In the genomic region with DNA sequence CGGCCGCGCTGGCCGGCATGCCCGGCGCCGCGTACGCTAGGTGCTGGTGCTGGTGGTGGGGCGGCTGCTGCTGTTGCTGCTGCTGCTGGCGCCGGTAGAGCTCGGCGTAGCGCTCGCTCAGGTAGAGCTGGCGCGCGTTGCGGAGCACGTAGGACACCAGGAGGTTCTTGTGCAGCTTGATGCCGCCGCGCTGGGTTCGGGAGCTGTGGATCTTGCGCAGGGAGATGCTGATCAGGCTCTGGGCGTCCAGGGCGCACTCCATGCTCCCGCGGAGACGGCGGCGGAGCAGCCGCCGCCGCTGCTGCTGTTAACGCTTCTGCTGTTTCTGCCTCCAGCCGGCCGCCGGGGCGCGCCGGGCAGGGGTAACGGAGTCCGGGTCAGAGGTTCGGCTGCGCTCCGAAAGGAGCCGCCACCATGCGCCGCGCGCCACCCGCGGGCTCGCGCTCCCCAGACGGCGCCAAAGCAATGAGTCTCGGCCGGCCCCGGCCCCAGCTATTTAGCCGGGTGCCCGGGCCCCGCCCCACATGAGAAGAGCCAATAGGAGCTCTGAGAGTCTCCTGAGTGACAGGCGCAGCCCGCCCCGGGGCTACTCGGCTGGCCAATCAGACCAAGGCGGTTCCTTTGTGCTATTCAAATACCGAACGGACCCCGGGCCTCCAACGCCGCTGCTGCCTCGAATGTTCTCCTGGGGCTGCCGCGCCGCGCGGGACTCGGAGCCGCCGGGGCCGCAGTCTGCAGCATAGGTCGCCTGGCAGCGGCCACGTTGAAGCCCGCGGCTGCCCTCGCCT, we compare ENCODE assay signal across 1 cellular context.
A peak's percentile ranks its signal among the peaks of the same experiment; 100 is the strongest.
TF ChIP-seq lines count a peak whose summit lies in the region.

A gene (minus strand): TSS at position 471 of the 788 bp plus-strand sequence. CDS start 209 bp downstream, at position 262.

TF ChIP-seq in HepG2, 621 proteins besides CTCF, POLR2A, EP300 and RAD21 (continued from another document and continues in another):
- TF ChIP-seq ZNF777 (CRISPR knock-in tag; IDR thresholded peaks at IDR 0.05): peak; percentile 80; the same call in 1 of the 2 replicates
- no peak for TF ChIP-seq ATAD3A (CRISPR knock-in tag; IDR thresholded peaks at IDR 0.05)
- TF ChIP-seq AGO1 (IDR thresholded peaks at IDR 0.05; ENCODE audit: low read depth, low read length, poor library complexity, severe bottlenecking): peak; percentile 51
- TF ChIP-seq AHR (CRISPR knock-in tag; IDR thresholded peaks at IDR 0.05): 0 out of 2 replicates have a peak, but pooled peaks have one; percentile 41
- TF ChIP-seq SOX5 (CRISPR knock-in tag; IDR thresholded peaks at IDR 0.05; ENCODE audit: borderline replicate concordance): 0 out of 2 replicates have a peak, but pooled peaks have one; percentile 9
- TF ChIP-seq PCBP1 (IDR thresholded peaks at IDR 0.05; ENCODE audit: borderline replicate concordance, low read depth, low read length): no peak
- peak; percentile 82 for TF ChIP-seq TCF7 (IDR thresholded peaks at IDR 0.05; ENCODE audit: low read depth)
- TF ChIP-seq IKZF1 (IDR thresholded peaks at IDR 0.05): no peak
- TF ChIP-seq ZNF484 (CRISPR knock-in tag; IDR thresholded peaks at IDR 0.05; ENCODE audit: borderline replicate concordance, low read depth): no peak
- TF ChIP-seq, protein P1, sequence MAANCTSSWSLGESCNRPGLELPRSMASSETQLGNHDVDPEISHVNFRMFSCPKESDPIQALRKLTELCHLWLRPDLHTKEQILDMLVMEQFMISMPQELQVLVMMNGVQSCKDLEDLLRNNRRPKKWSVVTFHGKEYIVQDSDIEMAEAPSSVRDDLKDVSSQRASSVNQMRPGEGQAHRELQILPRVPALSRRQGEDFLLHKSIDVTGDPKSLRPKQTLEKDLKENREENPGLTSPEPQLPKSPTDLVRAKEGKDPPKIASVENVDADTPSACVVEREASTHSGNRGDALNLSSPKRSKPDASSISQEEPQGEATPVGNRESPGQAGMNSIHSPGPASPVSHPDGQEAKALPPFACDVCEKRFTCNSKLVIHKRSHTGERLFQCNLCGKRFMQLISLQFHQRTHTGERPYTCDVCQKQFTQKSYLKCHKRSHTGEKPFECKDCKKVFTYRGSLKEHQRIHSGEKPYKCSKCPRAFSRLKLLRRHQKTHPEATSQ (CRISPR knock-in tag; IDR thresholded peaks at IDR 0.05; ENCODE audit: borderline replicate concordance): peak; percentile 76; the same call in 1 of the 2 replicates
- peak; percentile 81 for TF ChIP-seq ISL2 (CRISPR knock-in tag; IDR thresholded peaks at IDR 0.05)
- TF ChIP-seq, protein P2, sequence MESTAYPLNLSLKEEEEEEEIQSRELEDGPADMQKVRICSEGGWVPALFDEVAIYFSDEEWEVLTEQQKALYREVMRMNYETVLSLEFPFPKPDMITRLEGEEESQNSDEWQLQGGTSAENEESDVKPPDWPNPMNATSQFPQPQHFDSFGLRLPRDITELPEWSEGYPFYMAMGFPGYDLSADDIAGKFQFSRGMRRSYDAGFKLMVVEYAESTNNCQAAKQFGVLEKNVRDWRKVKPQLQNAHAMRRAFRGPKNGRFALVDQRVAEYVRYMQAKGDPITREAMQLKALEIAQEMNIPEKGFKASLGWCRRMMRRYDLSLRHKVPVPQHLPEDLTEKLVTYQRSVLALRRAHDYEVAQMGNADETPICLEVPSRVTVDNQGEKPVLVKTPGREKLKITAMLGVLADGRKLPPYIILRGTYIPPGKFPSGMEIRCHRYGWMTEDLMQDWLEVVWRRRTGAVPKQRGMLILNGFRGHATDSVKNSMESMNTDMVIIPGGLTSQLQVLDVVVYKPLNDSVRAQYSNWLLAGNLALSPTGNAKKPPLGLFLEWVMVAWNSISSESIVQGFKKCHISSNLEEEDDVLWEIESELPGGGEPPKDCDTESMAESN (CRISPR knock-in tag; conservative IDR thresholded peaks at IDR 0.05): peak; percentile 67; the same call in 1 of the 2 replicates
- TF ChIP-seq, protein P3, sequence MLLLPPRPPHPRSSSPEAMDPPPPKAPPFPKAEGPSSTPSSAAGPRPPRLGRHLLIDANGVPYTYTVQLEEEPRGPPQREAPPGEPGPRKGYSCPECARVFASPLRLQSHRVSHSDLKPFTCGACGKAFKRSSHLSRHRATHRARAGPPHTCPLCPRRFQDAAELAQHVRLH (CRISPR knock-in tag; IDR thresholded peaks at IDR 0.05; ENCODE audit: borderline replicate concordance, low read depth): no peak
- peak; percentile 89 for TF ChIP-seq TMF1 (CRISPR knock-in tag; IDR thresholded peaks at IDR 0.05; ENCODE audit: low read depth)
- TF ChIP-seq, protein P4, sequence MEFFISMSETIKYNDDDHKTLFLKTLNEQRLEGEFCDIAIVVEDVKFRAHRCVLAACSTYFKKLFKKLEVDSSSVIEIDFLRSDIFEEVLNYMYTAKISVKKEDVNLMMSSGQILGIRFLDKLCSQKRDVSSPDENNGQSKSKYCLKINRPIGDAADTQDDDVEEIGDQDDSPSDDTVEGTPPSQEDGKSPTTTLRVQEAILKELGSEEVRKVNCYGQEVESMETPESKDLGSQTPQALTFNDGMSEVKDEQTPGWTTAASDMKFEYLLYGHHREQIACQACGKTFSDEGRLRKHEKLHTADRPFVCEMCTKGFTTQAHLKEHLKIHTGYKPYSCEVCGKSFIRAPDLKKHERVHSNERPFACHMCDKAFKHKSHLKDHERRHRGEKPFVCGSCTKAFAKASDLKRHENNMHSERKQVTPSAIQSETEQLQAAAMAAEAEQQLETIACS (CRISPR knock-in tag; IDR thresholded peaks at IDR 0.05): peak; percentile 71
- peak; percentile 85 for TF ChIP-seq RBM39 (IDR thresholded peaks at IDR 0.05; ENCODE audit: low read depth, low read length, poor library complexity, severe bottlenecking)
- TF ChIP-seq ZBTB20 (CRISPR knock-in tag; IDR thresholded peaks at IDR 0.05; ENCODE audit: borderline replicate concordance, low read depth): 0 out of 2 replicates have a peak, but pooled peaks have one; percentile 38
- peak; percentile 11; the same call in 1 of the 2 replicates for TF ChIP-seq ETV5 (CRISPR knock-in tag; IDR thresholded peaks at IDR 0.05; ENCODE audit: borderline replicate concordance)
- TF ChIP-seq, protein P5, sequence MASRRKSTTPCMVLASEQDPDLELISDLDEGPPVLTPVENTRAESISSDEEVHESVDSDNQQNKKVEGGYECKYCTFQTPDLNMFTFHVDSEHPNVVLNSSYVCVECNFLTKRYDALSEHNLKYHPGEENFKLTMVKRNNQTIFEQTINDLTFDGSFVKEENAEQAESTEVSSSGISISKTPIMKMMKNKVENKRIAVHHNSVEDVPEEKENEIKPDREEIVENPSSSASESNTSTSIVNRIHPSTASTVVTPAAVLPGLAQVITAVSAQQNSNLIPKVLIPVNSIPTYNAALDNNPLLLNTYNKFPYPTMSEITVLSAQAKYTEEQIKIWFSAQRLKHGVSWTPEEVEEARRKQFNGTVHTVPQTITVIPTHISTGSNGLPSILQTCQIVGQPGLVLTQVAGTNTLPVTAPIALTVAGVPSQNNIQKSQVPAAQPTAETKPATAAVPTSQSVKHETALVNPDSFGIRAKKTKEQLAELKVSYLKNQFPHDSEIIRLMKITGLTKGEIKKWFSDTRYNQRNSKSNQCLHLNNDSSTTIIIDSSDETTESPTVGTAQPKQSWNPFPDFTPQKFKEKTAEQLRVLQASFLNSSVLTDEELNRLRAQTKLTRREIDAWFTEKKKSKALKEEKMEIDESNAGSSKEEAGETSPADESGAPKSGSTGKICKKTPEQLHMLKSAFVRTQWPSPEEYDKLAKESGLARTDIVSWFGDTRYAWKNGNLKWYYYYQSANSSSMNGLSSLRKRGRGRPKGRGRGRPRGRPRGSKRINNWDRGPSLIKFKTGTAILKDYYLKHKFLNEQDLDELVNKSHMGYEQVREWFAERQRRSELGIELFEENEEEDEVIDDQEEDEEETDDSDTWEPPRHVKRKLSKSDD (CRISPR knock-in tag; IDR thresholded peaks at IDR 0.05; ENCODE audit: low read depth): no peak
- TF ChIP-seq, protein P6, sequence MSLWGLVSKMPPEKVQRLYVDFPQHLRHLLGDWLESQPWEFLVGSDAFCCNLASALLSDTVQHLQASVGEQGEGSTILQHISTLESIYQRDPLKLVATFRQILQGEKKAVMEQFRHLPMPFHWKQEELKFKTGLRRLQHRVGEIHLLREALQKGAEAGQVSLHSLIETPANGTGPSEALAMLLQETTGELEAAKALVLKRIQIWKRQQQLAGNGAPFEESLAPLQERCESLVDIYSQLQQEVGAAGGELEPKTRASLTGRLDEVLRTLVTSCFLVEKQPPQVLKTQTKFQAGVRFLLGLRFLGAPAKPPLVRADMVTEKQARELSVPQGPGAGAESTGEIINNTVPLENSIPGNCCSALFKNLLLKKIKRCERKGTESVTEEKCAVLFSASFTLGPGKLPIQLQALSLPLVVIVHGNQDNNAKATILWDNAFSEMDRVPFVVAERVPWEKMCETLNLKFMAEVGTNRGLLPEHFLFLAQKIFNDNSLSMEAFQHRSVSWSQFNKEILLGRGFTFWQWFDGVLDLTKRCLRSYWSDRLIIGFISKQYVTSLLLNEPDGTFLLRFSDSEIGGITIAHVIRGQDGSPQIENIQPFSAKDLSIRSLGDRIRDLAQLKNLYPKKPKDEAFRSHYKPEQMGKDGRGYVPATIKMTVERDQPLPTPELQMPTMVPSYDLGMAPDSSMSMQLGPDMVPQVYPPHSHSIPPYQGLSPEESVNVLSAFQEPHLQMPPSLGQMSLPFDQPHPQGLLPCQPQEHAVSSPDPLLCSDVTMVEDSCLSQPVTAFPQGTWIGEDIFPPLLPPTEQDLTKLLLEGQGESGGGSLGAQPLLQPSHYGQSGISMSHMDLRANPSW (CRISPR knock-in tag; IDR thresholded peaks at IDR 0.05; ENCODE audit: borderline replicate concordance): no peak; the same call in 1 of the 2 replicates
- TF ChIP-seq, protein P7, sequence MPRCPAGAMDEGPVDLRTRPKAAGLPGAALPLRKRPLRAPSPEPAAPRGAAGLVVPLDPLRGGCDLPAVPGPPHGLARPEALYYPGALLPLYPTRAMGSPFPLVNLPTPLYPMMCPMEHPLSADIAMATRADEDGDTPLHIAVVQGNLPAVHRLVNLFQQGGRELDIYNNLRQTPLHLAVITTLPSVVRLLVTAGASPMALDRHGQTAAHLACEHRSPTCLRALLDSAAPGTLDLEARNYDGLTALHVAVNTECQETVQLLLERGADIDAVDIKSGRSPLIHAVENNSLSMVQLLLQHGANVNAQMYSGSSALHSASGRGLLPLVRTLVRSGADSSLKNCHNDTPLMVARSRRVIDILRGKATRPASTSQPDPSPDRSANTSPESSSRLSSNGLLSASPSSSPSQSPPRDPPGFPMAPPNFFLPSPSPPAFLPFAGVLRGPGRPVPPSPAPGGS (CRISPR knock-in tag; IDR thresholded peaks at IDR 0.05): no peak
- TF ChIP-seq ZNF7 (CRISPR knock-in tag; IDR thresholded peaks at IDR 0.05): no peak
- peak; percentile 76; the same call in 1 of the 2 replicates for TF ChIP-seq ZSCAN31 (CRISPR knock-in tag; IDR thresholded peaks at IDR 0.05; ENCODE audit: low read depth)
- no peak for TF ChIP-seq MLLT10 (CRISPR knock-in tag; IDR thresholded peaks at IDR 0.05)
- TF ChIP-seq, protein P8, sequence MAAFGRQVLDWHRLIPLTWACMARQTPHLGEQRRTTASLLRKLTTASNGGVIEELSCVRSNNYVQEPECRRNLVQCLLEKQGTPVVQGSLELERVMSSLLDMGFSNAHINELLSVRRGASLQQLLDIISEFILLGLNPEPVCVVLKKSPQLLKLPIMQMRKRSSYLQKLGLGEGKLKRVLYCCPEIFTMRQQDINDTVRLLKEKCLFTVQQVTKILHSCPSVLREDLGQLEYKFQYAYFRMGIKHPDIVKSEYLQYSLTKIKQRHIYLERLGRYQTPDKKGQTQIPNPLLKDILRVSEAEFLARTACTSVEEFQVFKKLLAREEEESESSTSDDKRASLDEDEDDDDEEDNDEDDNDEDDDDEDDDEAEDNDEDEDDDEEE (CRISPR knock-in tag; IDR thresholded peaks at IDR 0.05): no peak
- no peak for TF ChIP-seq ZNF589 (CRISPR knock-in tag; conservative IDR thresholded peaks at IDR 0.05)
- TF ChIP-seq ZNF567 (CRISPR knock-in tag; IDR thresholded peaks at IDR 0.05; ENCODE audit: borderline replicate concordance): no peak
- no peak for TF ChIP-seq SP140L (CRISPR knock-in tag; IDR thresholded peaks at IDR 0.05; ENCODE audit: borderline replicate concordance)
- TF ChIP-seq, protein P9, sequence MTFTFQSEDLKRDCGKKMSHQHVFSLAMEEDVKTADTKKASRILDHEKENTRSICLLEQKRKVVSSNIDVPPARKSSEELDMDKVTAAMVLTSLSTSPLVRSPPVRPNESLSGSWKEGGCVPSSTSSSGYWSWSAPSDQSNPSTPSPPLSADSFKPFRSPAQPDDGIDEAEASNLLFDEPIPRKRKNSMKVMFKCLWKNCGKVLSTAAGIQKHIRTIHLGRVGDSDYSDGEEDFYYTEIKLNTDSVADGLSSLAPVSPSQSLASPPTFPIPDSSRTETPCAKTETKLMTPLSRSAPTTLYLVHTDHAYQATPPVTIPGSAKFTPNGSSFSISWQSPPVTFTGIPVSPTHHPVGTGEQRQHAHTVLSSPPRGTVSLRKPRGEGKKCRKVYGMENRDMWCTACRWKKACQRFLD (CRISPR knock-in tag; IDR thresholded peaks at IDR 0.05; ENCODE audit: borderline replicate concordance): 0 out of 2 replicates have a peak, but pooled peaks have one; percentile 63
- TF ChIP-seq ZNF670 (CRISPR knock-in tag; IDR thresholded peaks at IDR 0.05; ENCODE audit: borderline replicate concordance): 0 out of 2 replicates have a peak, but pooled peaks have one; percentile 61
- no peak for TF ChIP-seq ZNF235 (CRISPR knock-in tag; IDR thresholded peaks at IDR 0.05; ENCODE audit: borderline replicate concordance)
- TF ChIP-seq NR2F6 (IDR thresholded peaks at IDR 0.05): no peak
- no peak for TF ChIP-seq NR2F6 (CRISPR knock-in tag; IDR thresholded peaks at IDR 0.05)
- TF ChIP-seq ZNF577 (CRISPR knock-in tag; IDR thresholded peaks at IDR 0.05; ENCODE audit: borderline replicate concordance, low read depth): no peak
- no peak for TF ChIP-seq ZNF839 (CRISPR knock-in tag; IDR thresholded peaks at IDR 0.05; ENCODE audit: borderline replicate concordance)
- TF ChIP-seq ZNF703 (CRISPR knock-in tag; IDR thresholded peaks at IDR 0.05; ENCODE audit: borderline replicate concordance): no peak
- 0 out of 2 replicates have a peak, but pooled peaks have one; percentile 65 for TF ChIP-seq TOE1 (CRISPR knock-in tag; IDR thresholded peaks at IDR 0.05)
- TF ChIP-seq ZNF678 (CRISPR knock-in tag; IDR thresholded peaks at IDR 0.05): no peak
- TF ChIP-seq ZNF10 (CRISPR knock-in tag; IDR thresholded peaks at IDR 0.05; ENCODE audit: borderline replicate concordance, low read depth): no peak
- no peak; the same call in 1 of the 2 replicates for TF ChIP-seq ZNF616 (CRISPR knock-in tag; IDR thresholded peaks at IDR 0.05; ENCODE audit: low read depth)
- no peak; the same call in none of the 2 replicates for TF ChIP-seq ZNF263 (CRISPR knock-in tag; IDR thresholded peaks at IDR 0.05)
- TF ChIP-seq, protein P10, sequence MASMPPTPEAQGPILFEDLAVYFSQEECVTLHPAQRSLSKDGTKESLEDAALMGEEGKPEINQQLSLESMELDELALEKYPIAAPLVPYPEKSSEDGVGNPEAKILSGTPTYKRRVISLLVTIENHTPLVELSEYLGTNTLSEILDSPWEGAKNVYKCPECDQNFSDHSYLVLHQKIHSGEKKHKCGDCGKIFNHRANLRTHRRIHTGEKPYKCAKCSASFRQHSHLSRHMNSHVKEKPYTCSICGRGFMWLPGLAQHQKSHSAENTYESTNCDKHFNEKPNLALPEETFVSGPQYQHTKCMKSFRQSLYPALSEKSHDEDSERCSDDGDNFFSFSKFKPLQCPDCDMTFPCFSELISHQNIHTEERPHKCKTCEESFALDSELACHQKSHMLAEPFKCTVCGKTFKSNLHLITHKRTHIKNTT (CRISPR knock-in tag; IDR thresholded peaks at IDR 0.05): no peak
- TF ChIP-seq EED (CRISPR knock-in tag; IDR thresholded peaks at IDR 0.05): no peak
- TF ChIP-seq TCF7L2 (IDR thresholded peaks at IDR 0.05; ENCODE audit: low read depth, low read length): 0 out of 2 replicates have a peak, but pooled peaks have one; percentile 28
- no peak for TF ChIP-seq ZNF468 (CRISPR knock-in tag; IDR thresholded peaks at IDR 0.05)
- TF ChIP-seq MZF1 (CRISPR knock-in tag; IDR thresholded peaks at IDR 0.05; ENCODE audit: borderline replicate concordance): no peak
- TF ChIP-seq RBFOX2 (IDR thresholded peaks at IDR 0.05; ENCODE audit: low read depth, low read length): peak; percentile 100
